ENCODE assay signal across 8 cellular contexts in the genomic region with DNA sequence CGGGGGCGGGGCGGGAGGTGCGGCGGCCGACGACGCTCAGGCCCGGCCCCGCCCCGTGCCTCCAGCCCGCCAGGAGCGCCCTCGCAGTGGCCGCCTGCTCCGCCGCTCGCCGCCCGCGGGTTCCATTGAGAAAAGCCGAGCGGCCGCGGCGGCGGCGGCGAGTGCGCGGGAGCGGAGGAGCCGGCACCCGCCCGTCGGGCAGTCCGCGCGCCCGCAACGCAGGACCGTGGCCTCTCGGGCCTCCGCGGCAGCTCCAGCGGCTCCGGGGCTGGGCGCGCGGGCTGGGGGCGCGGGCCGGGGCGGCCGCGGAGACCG. TPM values are rescaled to one million over a fixed set of nuclear protein-coding genes. Genes with fewer than 3 reads are reported as not detected.
A peak's percentile ranks its signal among the peaks of the same experiment; 100 is the strongest.
DNase-seq lines count a peak whose midpoint lies in the region; ATAC-seq, FAIRE-seq and TF ChIP-seq lines count a peak whose summit lies in the region.

A gene (plus strand): TSS at position 64 of the 315 bp plus-strand sequence. CDS start 359 bp downstream, outside the sequence.

- H3K4me2 ChIP-seq in astrocyte (ENCODE audit: low read length), result peak within 1 kb of the TSS; percentile 99

- H3K27me3 ChIP-seq in right atrium auricular region, result no peaks in the 10 kb centered on the region
- H3K27me3 ChIP-seq in astrocyte (ENCODE audit: insufficient read depth, low read length), result no peaks in the 10 kb centered on the region

- ATAC-seq in left cardiac atrium, result no peak
- ATAC-seq in HG02623 (IDR thresholded peaks at IDR 0.05; ENCODE audit: unreplicated experiment), result no peak

- H3K9me3 ChIP-seq in right atrium auricular region (no peaks in the 10 kb centered on the region), astrocyte (ENCODE audit: insufficient read depth, low read depth, low read length) (no peaks in the 10 kb centered on the region), mesodermal cell (ENCODE audit: control insufficient read depth, low read length) (no peaks in the 10 kb centered on the region)

- H3K9me3 Mint-ChIP-seq in astrocyte (ENCODE audit: unreplicated experiment), result no peaks in the 10 kb centered on the region

- H3K4me3 Mint-ChIP-seq in astrocyte (ENCODE audit: unreplicated experiment), result peak within 1 kb of the TSS; percentile 80

- H3K4me3 ChIP-seq in right atrium auricular region, result peak within 1 kb of the TSS; percentile 54 to 60
- H3K4me3 ChIP-seq in astrocyte (ENCODE audit: insufficient read depth, low read depth, low read length), result peak within 1 kb of the TSS; percentile 59
- peak within 1 kb of the TSS; percentile 70 for H3K4me3 ChIP-seq in mesodermal cell (ENCODE audit: extremely low read depth, insufficient read depth, low read length, poor library complexity, severe bottlenecking)

- peaks cover 41% of the 10 kb centered on the region for H4K20me1 ChIP-seq in astrocyte (ENCODE audit: insufficient read depth, low read length)

- DNase-seq in right atrium auricular region (ENCODE audit: low spot score) (no peak), left cardiac atrium (no peak), astrocyte (ENCODE audit: low read depth) (no peak), SK-N-DZ (ENCODE audit: low spot score) (no peak), inferior parietal cortex (ENCODE audit: extremely low spot score) (no peak), DMS79 treated with DMSO at 0.1 percent for 48 hours (lab: John Stamatoyannopoulos, UW) (no peak)

- H3K27ac ChIP-seq in right atrium auricular region (peak within 1 kb of the TSS; percentile 57 to 78), astrocyte (ENCODE audit: low read depth, low read length) (peak within 1 kb of the TSS; percentile 52), mesodermal cell (ENCODE audit: low read depth, low read length, severe bottlenecking) (peak within 1 kb of the TSS; percentile 62)

- no peak for TF ChIP-seq CTCF in right atrium auricular region (IDR thresholded peaks at IDR 0.05)
- no peak for TF ChIP-seq CTCF in astrocyte (IDR thresholded peaks at IDR 0.05; ENCODE audit: insufficient read depth, low read depth, low read length)

- H3K36me3 Mint-ChIP-seq in astrocyte (ENCODE audit: low read depth, unreplicated experiment), result no peaks in the 10 kb centered on the region

- peak within 1 kb of the TSS; percentile 66 for H2AFZ ChIP-seq in astrocyte (ENCODE audit: low read depth, low read length)

- H3K27ac Mint-ChIP-seq in astrocyte (ENCODE audit: unreplicated experiment), result peak within 1 kb of the TSS; percentile 53

- peaks cover 10% of the 10 kb centered on the region for H3K27me3 Mint-ChIP-seq in astrocyte (ENCODE audit: low read depth, unreplicated experiment)

- H3K9ac ChIP-seq in astrocyte (ENCODE audit: low read length), result peak within 1 kb of the TSS; percentile 76

- peaks cover 0 to 43% of the 10 kb centered on the region in 2 donors for H3K4me1 ChIP-seq in right atrium auricular region
- peaks cover 34% of the 10 kb centered on the region for H3K4me1 ChIP-seq in astrocyte (ENCODE audit: insufficient read depth, low read length)
- peaks cover 17% of the 10 kb centered on the region for H3K4me1 ChIP-seq in mesodermal cell (ENCODE audit: control insufficient read depth, insufficient read depth, low read length, poor library complexity, severe bottlenecking)

- peaks cover 4% of the 10 kb centered on the region for H3K4me1 Mint-ChIP-seq in astrocyte (ENCODE audit: low read depth, unreplicated experiment)

- intact Hi-C loops in left cardiac atrium (cut with DNase I), result no loop called here

- H3K79me2 ChIP-seq in astrocyte (ENCODE audit: insufficient read depth, low read length), result peaks cover 24% of the 10 kb centered on the region

- no peaks in the 10 kb centered on the region for H3K36me3 ChIP-seq in right atrium auricular region
- no peaks in the 10 kb centered on the region for H3K36me3 ChIP-seq in astrocyte (ENCODE audit: insufficient read depth, low read length)
- H3K36me3 ChIP-seq in mesodermal cell (ENCODE audit: control insufficient read depth, insufficient read depth, low read length), result peaks cover 6% of the 10 kb centered on the region

- no peak for FAIRE-seq in astrocyte (lab: Jason Lieb, UNC)

- WGBS in mesodermal cell (ENCODE audit: insufficient coverage in 2 of 2), 2 experiments, result 0 to 1% methylated on average over 36 to 54 of the region's 57 CpGs

RNA-seq across cellular contexts. Expression of the gene that starts here (rescaled TPM):
- total RNA-seq in right atrium auricular region (1 to 10 TPM; 1.7 to 2.4 TPM), left cardiac atrium (10 to 100 TPM in 1 of 2 donors, 1 to 10 TPM in 1; 7.0 to 11.5 TPM), astrocyte (8.0 and 8.6 TPM in 2 replicates)
- polyA plus RNA-seq in mesodermal cell (2013, experiment 1 of 2), result 5.9 TPM
- 4.7 TPM for polyA plus RNA-seq in mesodermal cell (2013, experiment 2 of 2)
- polyA plus RNA-seq in SK-N-DZ (2014; cell fraction: cytosol; rRNA removed), result 2.1 and 2.4 TPM in 2 replicates
- 1.6 and 3.0 TPM in 2 replicates for polyA plus RNA-seq in SK-N-DZ (2014; cell fraction: nucleus; rRNA removed)
